Comparison of ENCODE assay signal across 22 cellular contexts in genomic region chr17:61132524-61133025, GRCh38.
DNase-seq lines count a peak whose midpoint lies in the region; ATAC-seq and TF ChIP-seq lines count a peak whose summit lies in the region.
"Had no signal": no experiment of that assay in that cellular context is flagged by ENCODE, and none has a peak within 500 bp of the region (broad histone marks: within the 10 kb centered on the region; RNA-seq: fewer than 3 reads in every experiment).

No MANE protein-coding gene starts in this region.

- H3K27me3 Mint-ChIP-seq in activated CD4-positive, alpha-beta T cell treated with anti-CD3 and anti-CD28 coated beads, Interleukin-2, amount 10 ng/mL, durations not matched to agents 24 days and 14 days: peaks cover 3% of the 10 kb centered on the region
- no peaks in the 10 kb centered on the region for H3K27me3 Mint-ChIP-seq in nephron (ENCODE audit: low read depth)
- no peaks in the 10 kb centered on the region for H3K27me3 Mint-ChIP-seq in CD4-positive, alpha-beta memory T cell
- H3K27me3 Mint-ChIP-seq: CD4-positive, CD25-positive, alpha-beta regulatory T cell had no signal

- H3K4me3 ChIP-seq in BE2C (ENCODE audit: low read depth, low read length) (no peak overlapping the region), H7 (ENCODE audit: insufficient read depth, low read depth, low read length) (no peak overlapping the region)
- H3K4me3 ChIP-seq in CD4-positive, alpha-beta memory T cell (ENCODE audit: low read length in 2 of 2): no peak overlapping the region
- H3K4me3 ChIP-seq: MG63, PC-9, SJCRH30 had no signal

- intact Hi-C loops in activated CD4-positive, alpha-beta T cell treated with anti-CD3 and anti-CD28 coated beads, Interleukin-2, amount 10 ng/mL, durations not matched to agents 24 days and 14 days (cut with micrococcal nuclease): no loop called here
- intact Hi-C loops in CD4-positive, alpha-beta memory T cell (cut with micrococcal nuclease): no loop called here

- H3K27me3 ChIP-seq in BE2C (no peaks in the 10 kb centered on the region), H7 (ENCODE audit: control insufficient read depth, insufficient read depth, low read length) (no peaks in the 10 kb centered on the region)
- no peaks in the 10 kb centered on the region for H3K27me3 ChIP-seq in CD4-positive, alpha-beta memory T cell (ENCODE audit: insufficient read depth, low read length)
- H3K27me3 ChIP-seq: MG63, SJCRH30 had no signal

- no peak overlapping the region for H3K27ac Mint-ChIP-seq in activated CD4-positive, alpha-beta T cell treated with anti-CD3 and anti-CD28 coated beads, Interleukin-2, amount 10 ng/mL, durations not matched to agents 24 days and 14 days
- H3K27ac Mint-ChIP-seq in nephron: peak overlapping the region; percentile 61 to 83 (median 65)
- H3K27ac Mint-ChIP-seq in CD4-positive, alpha-beta memory T cell: no peak overlapping the region
- H3K27ac Mint-ChIP-seq: CD4-positive, CD25-positive, alpha-beta regulatory T cell had no signal

- DNase-seq in activated CD4-positive, alpha-beta T cell treated with anti-CD3 and anti-CD28 coated beads, Interleukin-2, amount 10 ng/mL, durations not matched to agents 24 days and 14 days: peak; percentile 45
- no peak for DNase-seq in activated CD4-positive, alpha-beta T cell treated with anti-CD3 and anti-CD28 coated beads, Interleukin-2, amount 50 U/mL, for 4 hours
- DNase-seq in islet precursor cell (peak; percentile 72), BE2C (no peak), H7 (no peak)
- DNase-seq in CD4-positive, alpha-beta memory T cell: no peak
- DNase-seq: 8988T; ACHN; CD4-positive, CD25-positive, alpha-beta regulatory T cell; KG1; MG63; NCI-H1105 treated with DMSO at 0.1 percent for 48 hours; NCI-H2029; NCI-H446 treated with DMSO at 0.1 percent for 48 hours; NCI-H526; NCI-H82; NK-92 treated with Interleukin-12 subunit alpha and Interleukin-12 subunit beta, amount 100 ng/mL, for 24 hours; PC-9; SJCRH30 had no signal

- no peak for TF ChIP-seq CTCF in nephron (IDR thresholded peaks at IDR 0.05; ENCODE audit: unreplicated experiment in 3 of 3)
- TF ChIP-seq CTCF in BE2C (IDR thresholded peaks at IDR 0.05; ENCODE audit: low read depth, low read length): no peak

- POLR2A ChIA-PET in CD4-positive, alpha-beta memory T cell (lab: Charles Lee; ENCODE audit: partially characterized antibody): no interaction called here

- no peaks in the 10 kb centered on the region for H3K9me3 ChIP-seq in BE2C
- no peaks in the 10 kb centered on the region for H3K9me3 ChIP-seq in CD4-positive, alpha-beta memory T cell (ENCODE audit: control insufficient read depth in 1 of 2, low read length in 2 of 2)
- H3K9me3 ChIP-seq: MG63, SJCRH30 had no signal

- H3K36me3 ChIP-seq in BE2C (no peaks in the 10 kb centered on the region), H7 (replicated peaks; ENCODE audit: control insufficient read depth, insufficient read depth, low read length) (no peaks in the 10 kb centered on the region)
- H3K36me3 ChIP-seq in CD4-positive, alpha-beta memory T cell (ENCODE audit: insufficient read depth, low read length): no peaks in the 10 kb centered on the region
- H3K36me3 ChIP-seq: MG63, SJCRH30 had no signal

- H3K4me1 ChIP-seq in BE2C: peaks cover 8% of the 10 kb centered on the region; the same call in 1 of the 2 replicates
- no peaks in the 10 kb centered on the region for H3K4me1 ChIP-seq in CD4-positive, alpha-beta memory T cell (ENCODE audit: insufficient read depth, low read length)
- H3K4me1 ChIP-seq: SJCRH30 had no signal

- H3K4me1 Mint-ChIP-seq in activated CD4-positive, alpha-beta T cell treated with anti-CD3 and anti-CD28 coated beads, Interleukin-2, amount 10 ng/mL, durations not matched to agents 24 days and 14 days: peaks cover 4% of the 10 kb centered on the region
- peaks cover 52% of the 10 kb centered on the region for H3K4me1 Mint-ChIP-seq in nephron
- peaks cover 0 to 6% (median 3%) of the 10 kb centered on the region in 4 donors for H3K4me1 Mint-ChIP-seq in CD4-positive, alpha-beta memory T cell

- no peak overlapping the region for H3K4me3 Mint-ChIP-seq in activated CD4-positive, alpha-beta T cell treated with anti-CD3 and anti-CD28 coated beads, Interleukin-2, amount 10 ng/mL, durations not matched to agents 24 days and 14 days
- peak overlapping the region in 1 of 3 experiments; percentile 14 for H3K4me3 Mint-ChIP-seq in nephron
- H3K4me3 Mint-ChIP-seq in CD4-positive, alpha-beta memory T cell: no peak overlapping the region
- H3K4me3 Mint-ChIP-seq: CD4-positive, CD25-positive, alpha-beta regulatory T cell had no signal

- no peaks in the 10 kb centered on the region for H3K9me3 Mint-ChIP-seq in activated CD4-positive, alpha-beta T cell treated with anti-CD3 and anti-CD28 coated beads, Interleukin-2, amount 10 ng/mL, durations not matched to agents 24 days and 14 days
- H3K9me3 Mint-ChIP-seq in nephron: no peaks in the 10 kb centered on the region
- no peaks in the 10 kb centered on the region for H3K9me3 Mint-ChIP-seq in CD4-positive, alpha-beta memory T cell
- H3K9me3 Mint-ChIP-seq: CD4-positive, CD25-positive, alpha-beta regulatory T cell had no signal

- no peak overlapping the region for H3K27ac ChIP-seq in CD4-positive, alpha-beta memory T cell (ENCODE audit: low read depth, low read length)
- H3K27ac ChIP-seq: PC-9, SJCRH30 had no signal

- ATAC-seq in HG02885 (IDR thresholded peaks at IDR 0.05; ENCODE audit: poor library complexity, unreplicated experiment): no peak
- ATAC-seq: Right ventricle myocardium inferior had no signal

- CTCF ChIA-PET in CD4-positive, alpha-beta memory T cell (lab: Charles Lee; ENCODE audit: partially characterized antibody): no interaction called here

- H3K36me3 Mint-ChIP-seq in activated CD4-positive, alpha-beta T cell treated with anti-CD3 and anti-CD28 coated beads, Interleukin-2, amount 10 ng/mL, durations not matched to agents 24 days and 14 days (ENCODE audit: low read depth): no peaks in the 10 kb centered on the region
- H3K36me3 Mint-ChIP-seq in nephron (ENCODE audit: low read depth): no peaks in the 10 kb centered on the region
- H3K36me3 Mint-ChIP-seq in CD4-positive, alpha-beta memory T cell: peaks cover 0 to 4% of the 10 kb centered on the region in 2 donors

Comparison
In these comparisons a context has a peak if more than half of its experiments do, and no peak if none do; other contexts are left out.
1. DNase-seq: peak in activated CD4-positive, alpha-beta T cell treated with anti-CD3 and anti-CD28 coated beads, Interleukin-2, amount 10 ng/mL, durations not matched to agents 24 days and 14 days (single experiment) and islet precursor cell (single experiment); none in activated CD4-positive, alpha-beta T cell treated with anti-CD3 and anti-CD28 coated beads, Interleukin-2, amount 50 U/mL, for 4 hours (0 of 2), BE2C (single experiment), CD4-positive, alpha-beta memory T cell (0 of 5) and H7 (single experiment).
2. H3K27ac Mint-ChIP-seq: peak in nephron (3 of 3); none in activated CD4-positive, alpha-beta T cell treated with anti-CD3 and anti-CD28 coated beads, Interleukin-2, amount 10 ng/mL, durations not matched to agents 24 days and 14 days (single experiment) and CD4-positive, alpha-beta memory T cell (0 of 7).